9 cellular contexts compared by ENCODE assay signal in the genomic region with DNA sequence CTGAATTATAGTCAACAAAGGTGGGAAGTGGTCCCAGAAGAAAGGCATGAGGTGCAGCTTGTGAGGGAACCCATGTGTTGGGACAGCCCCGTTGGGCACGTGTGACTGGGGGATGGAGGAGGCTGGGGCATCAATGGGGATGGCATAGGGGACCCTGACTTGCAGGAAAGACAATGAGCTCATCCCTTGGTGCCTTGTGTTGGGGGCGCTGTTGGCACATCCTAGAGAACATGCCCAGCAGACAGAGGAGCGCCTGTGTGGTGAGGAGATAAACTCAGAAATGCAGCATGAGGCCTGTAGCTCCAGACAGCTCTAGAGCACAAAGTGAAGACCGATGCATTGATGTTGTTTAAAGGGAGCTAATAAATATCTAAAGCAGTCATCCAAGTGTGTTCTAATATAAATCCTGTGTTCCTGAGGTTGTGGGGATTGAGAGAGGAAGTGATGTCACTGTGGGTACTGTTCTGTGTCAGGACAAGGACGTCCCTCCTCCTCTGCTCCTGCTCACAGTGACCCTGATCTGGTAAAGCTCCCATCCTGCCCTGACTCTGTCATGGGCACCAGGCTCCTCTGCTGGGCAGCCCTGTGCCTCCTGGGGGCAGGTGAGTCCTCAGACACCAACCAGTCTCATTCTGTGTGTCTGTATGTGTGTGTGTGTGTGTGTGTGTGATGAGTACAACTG.
A peak's percentile ranks its signal among the peaks of the same experiment; 100 is the strongest.
DNase-seq lines count a peak whose midpoint lies in the region; ATAC-seq and TF ChIP-seq lines count a peak whose summit lies in the region.
"Had no signal": no experiment of that assay in that cellular context is flagged by ENCODE, and none has a peak within 500 bp of the region (broad histone marks: within the 10 kb centered on the region; RNA-seq: fewer than 3 reads in every experiment).

No MANE protein-coding gene starts in this region.

- peaks cover 23% of the 10 kb centered on the region for H3K4me1 Mint-ChIP-seq in activated CD4-positive, alpha-beta T cell treated with anti-CD3 and anti-CD28 coated beads, Interleukin-2, amount 10 ng/mL, durations not matched to agents 24 days and 14 days

- peaks cover 8% of the 10 kb centered on the region for H3K27me3 Mint-ChIP-seq in activated CD4-positive, alpha-beta T cell treated with anti-CD3 and anti-CD28 coated beads, Interleukin-2, amount 10 ng/mL, durations not matched to agents 24 days and 14 days

- 81 to 92% methylated on average over 4 to 6 of the region's 6 CpGs for WGBS in gastroesophageal sphincter (ENCODE audit: low coverage in 1 of 2), 2 donors

- H3K4me3 Mint-ChIP-seq in activated CD4-positive, alpha-beta T cell treated with anti-CD3 and anti-CD28 coated beads, Interleukin-2, amount 10 ng/mL, durations not matched to agents 24 days and 14 days, result peak overlapping the region; percentile 71

- no peak for TF ChIP-seq EP300 in gastroesophageal sphincter (IDR thresholded peaks at IDR 0.05)

- intact Hi-C loops in activated CD4-positive, alpha-beta T cell treated with anti-CD3 and anti-CD28 coated beads, Interleukin-2, amount 10 ng/mL, durations not matched to agents 24 days and 14 days (cut with micrococcal nuclease), result loop anchor here (2.0 kb wide), 2 partner anchors 25 to 427 kb away; no protein-coding TSS in a partner anchor

- no peak for TF ChIP-seq POLR2A in gastroesophageal sphincter (IDR thresholded peaks at IDR 0.05)

- peak overlapping the region; percentile 76 for H3K27ac Mint-ChIP-seq in activated CD4-positive, alpha-beta T cell treated with anti-CD3 and anti-CD28 coated beads, Interleukin-2, amount 10 ng/mL, durations not matched to agents 24 days and 14 days
- peak overlapping the region; percentile 83 to 94 for H3K27ac Mint-ChIP-seq in activated naive CD4-positive, alpha-beta T cell treated with anti-CD3 and anti-CD28 coated beads, Interleukin-2, amount 50 U/mL, for 72 hours

- H3K9me3 Mint-ChIP-seq in activated CD4-positive, alpha-beta T cell treated with anti-CD3 and anti-CD28 coated beads, Interleukin-2, amount 10 ng/mL, durations not matched to agents 24 days and 14 days, result no peaks in the 10 kb centered on the region
- H3K9me3 Mint-ChIP-seq in activated naive CD4-positive, alpha-beta T cell treated with anti-CD3 and anti-CD28 coated beads, Interleukin-2, amount 50 U/mL, for 72 hours, result no peaks in the 10 kb centered on the region

- TF ChIP-seq CTCF in GM10266 (IDR thresholded peaks at IDR 0.05; ENCODE audit: control insufficient read depth, insufficient read depth, low read depth, missing control alignments), result no peak
- no peak for TF ChIP-seq CTCF in gastroesophageal sphincter (IDR thresholded peaks at IDR 0.05)

- H3K27me3 ChIP-seq in gastroesophageal sphincter, result no peaks in the 10 kb centered on the region

- DNase-seq in activated CD4-positive, alpha-beta T cell treated with anti-CD3 and anti-CD28 coated beads, Interleukin-2, amount 10 ng/mL, durations not matched to agents 24 days and 14 days, result no peak
- no peak for DNase-seq in activated CD4-positive, alpha-beta T cell treated with anti-CD3 and anti-CD28 coated beads for 4 hours
- peak in 1 of 2 donors; percentile 30 for DNase-seq in activated naive CD4-positive, alpha-beta T cell treated with anti-CD3 and anti-CD28 coated beads, Interleukin-2, amount 50 U/mL, for 72 hours (ENCODE audit: low spot score in 2 of 2)
- peak; percentile 10 to 14 for DNase-seq in stimulated activated CD4-positive, alpha-beta T cell treated with anti-CD3 and anti-CD28 coated beads, Interleukin-4, amount 100 ng/mL, for 48 hours (ENCODE audit: low read depth in 2 of 2)
- DNase-seq in retina, result no peak
- DNase-seq in GM10266 (ENCODE audit: extremely low spot score), result no peak
- DNase-seq: NCI-H1417 had no signal

- H3K9me3 ChIP-seq in gastroesophageal sphincter, result no peaks in the 10 kb centered on the region

- H3K36me3 Mint-ChIP-seq in activated CD4-positive, alpha-beta T cell treated with anti-CD3 and anti-CD28 coated beads, Interleukin-2, amount 10 ng/mL, durations not matched to agents 24 days and 14 days (ENCODE audit: low read depth), result no peaks in the 10 kb centered on the region
- H3K36me3 Mint-ChIP-seq in activated naive CD4-positive, alpha-beta T cell treated with anti-CD3 and anti-CD28 coated beads, Interleukin-2, amount 50 U/mL, for 72 hours, result no peaks in the 10 kb centered on the region

- no peaks in the 10 kb centered on the region for H3K4me1 ChIP-seq in gastroesophageal sphincter

- no peaks in the 10 kb centered on the region for H3K36me3 ChIP-seq in gastroesophageal sphincter

- ATAC-seq in HG03442 (IDR thresholded peaks at IDR 0.05; ENCODE audit: unreplicated experiment) (peak; percentile 30), gastroesophageal sphincter (no peak)
- ATAC-seq in activated naive CD4-positive, alpha-beta T cell treated with anti-CD3 and anti-CD28 coated beads, Interleukin-2, amount 50 U/mL, for 72 hours, result peak; percentile 70 to 73

- no peak overlapping the region for H3K27ac ChIP-seq in gastroesophageal sphincter

- no peak overlapping the region for H3K4me3 ChIP-seq in gastroesophageal sphincter

Comparison
In these comparisons a context has a peak if more than half of its experiments do, and no peak if none do; other contexts are left out.
1. DNase-seq: peak in stimulated activated CD4-positive, alpha-beta T cell treated with anti-CD3 and anti-CD28 coated beads, Interleukin-4, amount 100 ng/mL, for 48 hours (2 of 2); none in activated CD4-positive, alpha-beta T cell treated with anti-CD3 and anti-CD28 coated beads, Interleukin-2, amount 10 ng/mL, durations not matched to agents 24 days and 14 days (single experiment), activated CD4-positive, alpha-beta T cell treated with anti-CD3 and anti-CD28 coated beads for 4 hours (0 of 2), retina (single experiment) and GM10266 (single experiment).